Comparison of ENCODE assay signal across 20 cellular contexts in the genomic region with DNA sequence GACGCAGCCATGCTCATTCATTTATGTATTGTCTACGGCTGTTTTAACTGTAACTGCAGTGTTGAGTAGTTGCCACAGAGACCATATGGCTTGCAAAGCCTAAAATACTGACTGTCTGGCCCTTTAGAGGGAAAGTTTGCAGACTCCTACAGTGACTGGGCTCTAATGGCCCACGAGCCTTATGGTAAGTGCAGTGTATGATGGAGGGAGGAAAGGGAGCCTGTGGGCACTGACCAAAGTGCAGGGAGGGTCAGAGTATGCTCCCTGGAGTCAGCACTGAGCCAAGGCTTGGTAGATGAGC.
"Had no signal": no experiment of that assay in that cellular context is flagged by ENCODE, and none has a peak within 500 bp of the region (broad histone marks: within the 10 kb centered on the region; RNA-seq: fewer than 3 reads in every experiment).

No MANE protein-coding gene starts in this region.

- H3K36me3 ChIP-seq: gastroesophageal sphincter, tibial nerve had no signal

- H3K27ac Mint-ChIP-seq: mesothelial cell of epicardium; naive thymus-derived CD4-positive, alpha-beta T cell had no signal

- H3K36me3 Mint-ChIP-seq: mesothelial cell of epicardium; naive thymus-derived CD4-positive, alpha-beta T cell had no signal

- H3K4me3 Mint-ChIP-seq: mesothelial cell of epicardium; naive thymus-derived CD4-positive, alpha-beta T cell; neural crest cell had no signal

- H3K27me3 ChIP-seq: gastroesophageal sphincter, spleen, tibial nerve had no signal

- ATAC-seq: gastroesophageal sphincter; left colon; naive thymus-derived CD4-positive, alpha-beta T cell; right cardiac atrium had no signal

- H3K27ac ChIP-seq: gastroesophageal sphincter, tibial nerve, VCaP had no signal

- H3K9me3 Mint-ChIP-seq: mesothelial cell of epicardium, neural crest cell had no signal

- H3K27me3 Mint-ChIP-seq: naive thymus-derived CD4-positive, alpha-beta T cell had no signal

- DNase-seq: activated CD4-positive, alpha-beta T cell treated with anti-CD3 and anti-CD28 coated beads for 4 hours; activated CD4-positive, alpha-beta T cell treated with anti-CD3 and anti-CD28 coated beads, Interleukin-2, amount 50 U/mL, for 4 hours; activated effector memory CD4-positive, alpha-beta T cell treated with Interleukin-2 at 50 U/mL for 16 hours; activated naive CD4-positive, alpha-beta T cell treated with anti-CD3 and anti-CD28 coated beads, Interleukin-2, amount 50 U/mL, for 16 hours; activated T-cell treated with anti-CD3 and anti-CD28 coated beads for 4 hours; amniotic stem cell; effector memory CD4-positive, alpha-beta T cell; hippocampal formation; left colon; naive thymus-derived CD4-positive, alpha-beta T cell; occipital lobe; right cardiac atrium; spleen; stimulated activated naive CD4-positive, alpha-beta T cell treated with Interleukin-2 at 50 U/mL for 16 hours; T-helper 9 cell had no signal

- H3K9me3 ChIP-seq: gastroesophageal sphincter, spleen, tibial nerve had no signal

- H3K4me3 ChIP-seq: gastroesophageal sphincter, spleen, tibial nerve had no signal
